Comparison of ENCODE assay signal across 7 cellular contexts in genomic region chr19:46678110-46678732, GRCh38.
DNase-seq lines count a peak whose midpoint lies in the region; ATAC-seq and TF ChIP-seq lines count a peak whose summit lies in the region.

No MANE protein-coding gene starts in this region.

- peaks cover 100% of the 10 kb centered on the region for H3K36me3 Mint-ChIP-seq in stimulated activated effector memory CD8-positive, alpha-beta T cell treated with anti-CD3 and anti-CD28 coated beads, Interleukin-12 subunit alpha, Interleukin-12 subunit beta, amount 100 ng/mL, for 72 hours

- H3K4me3 Mint-ChIP-seq in stimulated activated effector memory CD8-positive, alpha-beta T cell treated with anti-CD3 and anti-CD28 coated beads, Interleukin-12 subunit alpha, Interleukin-12 subunit beta, amount 100 ng/mL, for 72 hours, result no peak overlapping the region

- ATAC-seq in HG02798 (IDR thresholded peaks at IDR 0.05; ENCODE audit: poor library complexity, unreplicated experiment) (peak; percentile 36), HG02623 (IDR thresholded peaks at IDR 0.05; ENCODE audit: unreplicated experiment) (no peak), HG02938 (IDR thresholded peaks at IDR 0.05; ENCODE audit: unreplicated experiment) (no peak)
- peak; percentile 86 for ATAC-seq in stimulated activated effector memory CD8-positive, alpha-beta T cell treated with anti-CD3 and anti-CD28 coated beads, Interleukin-12 subunit alpha, Interleukin-12 subunit beta, amount 100 ng/mL, for 72 hours

- peaks cover 12% of the 10 kb centered on the region for H3K4me1 Mint-ChIP-seq in stimulated activated effector memory CD8-positive, alpha-beta T cell treated with anti-CD3 and anti-CD28 coated beads, Interleukin-12 subunit alpha, Interleukin-12 subunit beta, amount 100 ng/mL, for 72 hours

- H3K4me3 ChIP-seq in fibroblast of pulmonary artery (replicated peaks; ENCODE audit: low read depth, low read length), result no peak overlapping the region

- no peak for TF ChIP-seq CTCF in fibroblast of pulmonary artery (IDR thresholded peaks at IDR 0.05; ENCODE audit: low read length, missing control alignments)

- H3K9me3 Mint-ChIP-seq in stimulated activated effector memory CD8-positive, alpha-beta T cell treated with anti-CD3 and anti-CD28 coated beads, Interleukin-12 subunit alpha, Interleukin-12 subunit beta, amount 100 ng/mL, for 72 hours, result no peaks in the 10 kb centered on the region

- DNase-seq in activated CD4-positive, alpha-beta T cell treated with anti-CD3 and anti-CD28 coated beads, Interleukin-2, amount 50 U/mL, for 4 hours, result peak; percentile 40 to 44
- DNase-seq in fibroblast of pulmonary artery (ENCODE audit: low read depth) (peak; percentile 16), NCI-H1417 (lab: John Stamatoyannopoulos, UW) (no peak)
- DNase-seq in stimulated activated effector memory CD8-positive, alpha-beta T cell treated with anti-CD3 and anti-CD28 coated beads, Interleukin-12 subunit alpha, Interleukin-12 subunit beta, amount 100 ng/mL, for 72 hours (ENCODE audit: low spot score in 2 of 2), result peak; percentile 36 to 77

- peak overlapping the region; percentile 81 for H3K27ac Mint-ChIP-seq in stimulated activated effector memory CD8-positive, alpha-beta T cell treated with anti-CD3 and anti-CD28 coated beads, Interleukin-12 subunit alpha, Interleukin-12 subunit beta, amount 100 ng/mL, for 72 hours

Comparison
In these comparisons a context has a peak if more than half of its experiments do, and no peak if none do; other contexts are left out.
1. ATAC-seq: peak in HG02798 (single experiment) and stimulated activated effector memory CD8-positive, alpha-beta T cell treated with anti-CD3 and anti-CD28 coated beads, Interleukin-12 subunit alpha, Interleukin-12 subunit beta, amount 100 ng/mL, for 72 hours (single experiment); none in HG02623 (single experiment) and HG02938 (single experiment).
2. DNase-seq: peak in activated CD4-positive, alpha-beta T cell treated with anti-CD3 and anti-CD28 coated beads, Interleukin-2, amount 50 U/mL, for 4 hours (2 of 2), fibroblast of pulmonary artery (single experiment) and stimulated activated effector memory CD8-positive, alpha-beta T cell treated with anti-CD3 and anti-CD28 coated beads, Interleukin-12 subunit alpha, Interleukin-12 subunit beta, amount 100 ng/mL, for 72 hours (2 of 2); none in NCI-H1417 (0 of 3).